Comparison of ENCODE assay signal across 8 cellular contexts in genomic region chr17:50950002-50950877, GRCh38.
DNase-seq lines count a peak whose midpoint lies in the region; ATAC-seq and TF ChIP-seq lines count a peak whose summit lies in the region.

No MANE protein-coding gene starts in this region.

- H3K27me3 Mint-ChIP-seq in IgD-negative memory B cell, result peaks cover 7% of the 10 kb centered on the region
- peaks cover 25% of the 10 kb centered on the region for H3K27me3 Mint-ChIP-seq in activated naive CD4-positive, alpha-beta T cell treated with anti-CD3 and anti-CD28 coated beads, Interleukin-2, amount 10 ng/mL, durations not matched to agents 7 days and 5 days

- H3K14ac ChIP-seq in neuronal stem cell (ENCODE audit: low read length), result no peak overlapping the region

- peak; percentile 78 to 84 for TF ChIP-seq EP300 in tibial nerve (IDR thresholded peaks at IDR 0.05)

- H3K4me3 ChIP-seq in neuronal stem cell (ENCODE audit: low read length in 2 of 2) (no peak overlapping the region), tibial nerve (no peak overlapping the region)

- H2BK120ac ChIP-seq in neuronal stem cell (ENCODE audit: low read depth, low read length), result peak overlapping the region; percentile 53

- H3K36me3 Mint-ChIP-seq in IgD-negative memory B cell, result no peaks in the 10 kb centered on the region
- H3K36me3 Mint-ChIP-seq in activated naive CD4-positive, alpha-beta T cell treated with anti-CD3 and anti-CD28 coated beads, Interleukin-2, amount 10 ng/mL, durations not matched to agents 7 days and 5 days, result no peaks in the 10 kb centered on the region

- H2AK5ac ChIP-seq in neuronal stem cell (ENCODE audit: low read depth, low read length), result peak overlapping the region; percentile 82

- TF ChIP-seq POLR2A in tibial nerve (IDR thresholded peaks at IDR 0.05), result peak in 1 of 2 donors; percentile 29

- H3K4me1 Mint-ChIP-seq in IgD-negative memory B cell, result peaks cover 8 to 17% (median 9%) of the 10 kb centered on the region in 3 donors
- H3K4me1 Mint-ChIP-seq in activated naive CD4-positive, alpha-beta T cell treated with anti-CD3 and anti-CD28 coated beads, Interleukin-2, amount 10 ng/mL, durations not matched to agents 7 days and 5 days, result peaks cover 53% of the 10 kb centered on the region

- CTCF ChIA-PET in RWPE1 (lab: Yijun Ruan, JAX), result interaction anchor here (0.5 to 8.5 kb wide), 8 partner anchors 76 to 167 kb away, joined by 3 to 54 read pairs (median 6); partner anchors contain the start of gene TOB1
- CTCF ChIA-PET in activated naive CD4-positive, alpha-beta T cell treated with anti-CD3 and anti-CD28 coated beads, Interleukin-2, amount 10 ng/mL, durations not matched to agents 7 days and 5 days (lab: Charles Lee), result interaction anchor here (0.7 to 8.6 kb wide), 12 partner anchors 8 to 167 kb away, joined by 3 to 173 read pairs (median 6); partner anchors contain the start of gene TOB1

- no peaks in the 10 kb centered on the region for H3K27me3 ChIP-seq in foreskin keratinocyte
- no peaks in the 10 kb centered on the region for H3K27me3 ChIP-seq in neuronal stem cell (ENCODE audit: control insufficient read depth in 3 of 3, insufficient read depth in 3 of 3, low read depth in 1 of 3, low read length in 3 of 3)
- H3K27me3 ChIP-seq in tibial nerve, result no peaks in the 10 kb centered on the region

- no peak overlapping the region for H3K4me2 ChIP-seq in neuronal stem cell (ENCODE audit: insufficient read depth, low read length, poor library complexity, severe bottlenecking)

- H2BK12ac ChIP-seq in neuronal stem cell (ENCODE audit: low read length), result peak overlapping the region; percentile 35

- peak overlapping the region; percentile 75 for H3K23ac ChIP-seq in neuronal stem cell (ENCODE audit: low read depth, low read length, poor library complexity)

- H3K36me3 ChIP-seq in neuronal stem cell (replicated peaks in 1 of 2; ENCODE audit: control insufficient read depth in 2 of 2, insufficient read depth in 2 of 2, low read length in 2 of 2), result no peaks in the 10 kb centered on the region
- no peaks in the 10 kb centered on the region for H3K36me3 ChIP-seq in tibial nerve

- H2BK5ac ChIP-seq in neuronal stem cell (ENCODE audit: low read length), result peak overlapping the region; percentile 15

- peak; percentile 80 for DNase-seq in GM04503 (ENCODE audit: low read depth)
- DNase-seq in RWPE1 (ENCODE audit: low spot score), result peak; percentile 95
- DNase-seq in activated naive CD4-positive, alpha-beta T cell treated with anti-CD3 and anti-CD28 coated beads, Interleukin-2, amount 10 ng/mL, durations not matched to agents 7 days and 5 days, result peak; percentile 66
- peak; percentile 88 to 96 for DNase-seq in foreskin keratinocyte
- DNase-seq in neuronal stem cell (ENCODE audit: low spot score), result no peak
- peak; percentile 59 to 72 for DNase-seq in tibial nerve (ENCODE audit: low spot score in 2 of 2)

- no peaks in the 10 kb centered on the region for H3K9me3 Mint-ChIP-seq in IgD-negative memory B cell
- H3K9me3 Mint-ChIP-seq in activated naive CD4-positive, alpha-beta T cell treated with anti-CD3 and anti-CD28 coated beads, Interleukin-2, amount 10 ng/mL, durations not matched to agents 7 days and 5 days, result no peaks in the 10 kb centered on the region

- H3K27ac ChIP-seq in RWPE1 (peak overlapping the region; percentile 94), foreskin keratinocyte (peak overlapping the region; percentile 84), neuronal stem cell (replicated peaks; ENCODE audit: low read length) (no peak overlapping the region), tibial nerve (peak overlapping the region; percentile 86 to 93 (median 88))

- POLR2A ChIA-PET in RWPE1 (lab: Yijun Ruan, JAX; ENCODE audit: low non-redundant PET), result interaction anchor here (0.5 to 1.1 kb wide), 3 partner anchors 19 to 84 kb away, joined by 3 to 12 read pairs (median 4); partner anchors contain the start of gene TOB1

- no peak overlapping the region for H4K8ac ChIP-seq in neuronal stem cell (ENCODE audit: low read depth, low read length)

- no peak overlapping the region for H3K4ac ChIP-seq in neuronal stem cell (ENCODE audit: low read length)

- H3K18ac ChIP-seq in neuronal stem cell (ENCODE audit: low read length), result peak overlapping the region; percentile 91

- no peak overlapping the region for H3K27ac Mint-ChIP-seq in IgD-negative memory B cell
- no peak overlapping the region for H3K27ac Mint-ChIP-seq in activated naive CD4-positive, alpha-beta T cell treated with anti-CD3 and anti-CD28 coated beads, Interleukin-2, amount 10 ng/mL, durations not matched to agents 7 days and 5 days

- no CpG with 5 or more reads among the region's 25 CpGs for WGBS in neuronal stem cell (ENCODE audit: extremely low coverage in 2 of 2, insufficient read length in 2 of 2, insufficient replicate concordance in 1 of 2), 2 donors
- 5 to 6% methylated on average over 22 of the region's 25 CpGs for WGBS in tibial nerve, 2 donors

- H3K4me1 ChIP-seq in foreskin keratinocyte (peaks cover 22% of the 10 kb centered on the region), neuronal stem cell (ENCODE audit: control insufficient read depth in 2 of 2, insufficient read depth in 1 of 2, low read depth in 1 of 2, low read length in 2 of 2) (peaks cover 18 to 39% of the 10 kb centered on the region in 2 donors), tibial nerve (peaks cover 0 to 70% (median 33%) of the 10 kb centered on the region in 4 donors)

- peak overlapping the region; percentile 67 for H2AFZ ChIP-seq in neuronal stem cell (ENCODE audit: low read length)

- peak overlapping the region; percentile 93 for H2BK15ac ChIP-seq in neuronal stem cell (ENCODE audit: low read length)

- H3K4me3 Mint-ChIP-seq in IgD-negative memory B cell, result peak overlapping the region; percentile 7 to 91 (median 47)
- no peak overlapping the region for H3K4me3 Mint-ChIP-seq in activated naive CD4-positive, alpha-beta T cell treated with anti-CD3 and anti-CD28 coated beads, Interleukin-2, amount 10 ng/mL, durations not matched to agents 7 days and 5 days

- no peaks in the 10 kb centered on the region for H3K79me1 ChIP-seq in neuronal stem cell (ENCODE audit: low read depth, low read length)

- H3K9me3 ChIP-seq in neuronal stem cell (replicated peaks in 1 of 2; ENCODE audit: control insufficient read depth in 2 of 2, insufficient read depth in 1 of 2, low read depth in 1 of 2, low read length in 2 of 2), result no peaks in the 10 kb centered on the region
- no peaks in the 10 kb centered on the region for H3K9me3 ChIP-seq in tibial nerve

- no peak overlapping the region for H3K9ac ChIP-seq in neuronal stem cell (ENCODE audit: low read depth, low read length, poor library complexity)

- ATAC-seq in foreskin keratinocyte (peak; percentile 76), HG03521 (IDR thresholded peaks at IDR 0.05; ENCODE audit: unreplicated experiment) (no peak)

- TF ChIP-seq CTCF in RWPE1 (conservative IDR thresholded peaks at IDR 0.05; ENCODE audit: low read depth) (peak; percentile 84), foreskin keratinocyte (conservative IDR thresholded peaks at IDR 0.05) (peak; percentile 82), tibial nerve (IDR thresholded peaks at IDR 0.05) (peak; percentile 63 to 95 (median 82))

- no peak overlapping the region for H4K91ac ChIP-seq in neuronal stem cell (ENCODE audit: low read depth, low read length, poor library complexity)
